Comparison of ENCODE assay signal across 1 cellular context in genomic region chr5:149442563-149443182, GRCh38.
TF ChIP-seq lines count a peak whose summit lies in the region.

No MANE protein-coding gene starts in this region.

TF ChIP-seq in HepG2, 621 proteins besides CTCF, POLR2A, EP300 and RAD21 (continued from another document):
- TF ChIP-seq ZBTB40 (IDR thresholded peaks at IDR 0.05), result no peak
- TF ChIP-seq ZBTB40 (CRISPR knock-in tag; IDR thresholded peaks at IDR 0.05), result no peak
- TF ChIP-seq ZFY (CRISPR knock-in tag; IDR thresholded peaks at IDR 0.05), result peak; percentile 60; the same call in 1 of the 2 replicates
- TF ChIP-seq SAP130 (CRISPR knock-in tag; IDR thresholded peaks at IDR 0.05; ENCODE audit: low read depth), result peak; percentile 51
- TF ChIP-seq ZNF547 (CRISPR knock-in tag; IDR thresholded peaks at IDR 0.05), result 0 out of 2 replicates have a peak, but pooled peaks have one; percentile 56
- TF ChIP-seq ZNF18 (CRISPR knock-in tag; IDR thresholded peaks at IDR 0.05; ENCODE audit: insufficient replicate concordance), result no peak
- TF ChIP-seq SALL1 (CRISPR knock-in tag; IDR thresholded peaks at IDR 0.05), result peak; percentile 87
- peak; percentile 81; the same call in 1 of the 2 replicates for TF ChIP-seq ZNF598 (CRISPR knock-in tag; IDR thresholded peaks at IDR 0.05; ENCODE audit: borderline replicate concordance)
- 0 out of 2 replicates have a peak, but pooled peaks have one; percentile 33 for TF ChIP-seq MAX (IDR thresholded peaks at IDR 0.05)
- TF ChIP-seq DMAP1 (CRISPR knock-in tag; IDR thresholded peaks at IDR 0.05), result 0 out of 2 replicates have a peak, but pooled peaks have one; percentile 36
- TF ChIP-seq LCORL (IDR thresholded peaks at IDR 0.05), result no peak
- peak; percentile 73 for TF ChIP-seq LCORL (CRISPR knock-in tag; IDR thresholded peaks at IDR 0.05)
- TF ChIP-seq ZNF350 (CRISPR knock-in tag; IDR thresholded peaks at IDR 0.05; ENCODE audit: borderline replicate concordance, low read depth), result peak; percentile 78
- no peak for TF ChIP-seq FOXJ3 (CRISPR knock-in tag; IDR thresholded peaks at IDR 0.05; ENCODE audit: borderline replicate concordance)
- no peak for TF ChIP-seq KLF12 (CRISPR knock-in tag; IDR thresholded peaks at IDR 0.05; ENCODE audit: borderline replicate concordance)
- peak; percentile 59 for TF ChIP-seq ZNF574 (CRISPR knock-in tag; IDR thresholded peaks at IDR 0.05)
- 0 out of 2 replicates have a peak, but pooled peaks have one; percentile 18 for TF ChIP-seq SNAPC2 (CRISPR knock-in tag; IDR thresholded peaks at IDR 0.05)
- TF ChIP-seq SP4 (CRISPR knock-in tag; IDR thresholded peaks at IDR 0.05), result no peak
- 0 out of 2 replicates have a peak, but pooled peaks have one; percentile 54 for TF ChIP-seq ZNF772 (CRISPR knock-in tag; IDR thresholded peaks at IDR 0.05)
- peak in 1 of 2 experiments; percentile 52; a peak in 1 of 4 replicates for TF ChIP-seq NR2F1 (CRISPR knock-in tag; IDR thresholded peaks at IDR 0.05)
- peak; percentile 25 for TF ChIP-seq IKZF4 (CRISPR knock-in tag; IDR thresholded peaks at IDR 0.05; ENCODE audit: borderline replicate concordance, low read depth, not compliant biosample characterization)
- TF ChIP-seq FOXC1 (CRISPR knock-in tag; IDR thresholded peaks at IDR 0.05; ENCODE audit: borderline replicate concordance), result 0 out of 2 replicates have a peak, but pooled peaks have one; percentile 30
- TF ChIP-seq REL (CRISPR knock-in tag; conservative IDR thresholded peaks at IDR 0.05), result no peak
- TF ChIP-seq HOXA3 (CRISPR knock-in tag; IDR thresholded peaks at IDR 0.05), result peak; percentile 60; the same call in 1 of the 2 replicates
- peak; percentile 78 for TF ChIP-seq HNF1B (CRISPR knock-in tag; IDR thresholded peaks at IDR 0.05)
- peak; percentile 61; the same call in 1 of the 2 replicates for TF ChIP-seq ZGPAT (CRISPR knock-in tag; IDR thresholded peaks at IDR 0.05)
- 0 out of 2 replicates have a peak, but pooled peaks have one; percentile 52 for TF ChIP-seq SPEN (CRISPR knock-in tag; IDR thresholded peaks at IDR 0.05; ENCODE audit: low read depth)
- peak; percentile 52; the same call in 1 of the 2 replicates for TF ChIP-seq ARID4A (CRISPR knock-in tag; IDR thresholded peaks at IDR 0.05; ENCODE audit: borderline replicate concordance)
- peak; percentile 65; the same call in 1 of the 2 replicates for TF ChIP-seq REPIN1 (CRISPR knock-in tag; IDR thresholded peaks at IDR 0.05; ENCODE audit: borderline replicate concordance, low read depth)
- TF ChIP-seq E2F5 (CRISPR knock-in tag; conservative IDR thresholded peaks at IDR 0.05), result no peak
- TF ChIP-seq MYNN (CRISPR knock-in tag; IDR thresholded peaks at IDR 0.05; ENCODE audit: low read depth), result 0 out of 2 replicates have a peak, but pooled peaks have one; percentile 24
- TF ChIP-seq SIN3B (IDR thresholded peaks at IDR 0.05; ENCODE audit: low read length), result no peak
- peak; percentile 35 for TF ChIP-seq ELF3 (CRISPR knock-in tag; IDR thresholded peaks at IDR 0.05)
